Comparison of ENCODE assay signal across 8 cellular contexts in genomic region chr5:172114875-172115422, GRCh38.
DNase-seq lines count a peak whose midpoint lies in the region; ATAC-seq and TF ChIP-seq lines count a peak whose summit lies in the region.

No MANE protein-coding gene starts in this region.

- ATAC-seq in GM18502 (IDR thresholded peaks at IDR 0.05; ENCODE audit: poor library complexity, unreplicated experiment) (peak; percentile 63), HG02642 (IDR thresholded peaks at IDR 0.05; ENCODE audit: poor library complexity, unreplicated experiment) (peak; percentile 59)

- H3K79me2 ChIP-seq in OCI-LY3 (ENCODE audit: low read length): peaks cover 10% of the 10 kb centered on the region

- TF ChIP-seq CTCF in OCI-LY3 (IDR thresholded peaks at IDR 0.05; ENCODE audit: low read depth, low read length): no peak

- H3K9me3 ChIP-seq in OCI-LY3 (ENCODE audit: insufficient read depth, low read length): no peaks in the 10 kb centered on the region
- peaks cover 3% of the 10 kb centered on the region for H3K9me3 ChIP-seq in thymus (ENCODE audit: control insufficient read depth)

- H3K36me3 ChIP-seq in OCI-LY3 (replicated peaks; ENCODE audit: low read depth, low read length) (peaks cover 20% of the 10 kb centered on the region), thymus (ENCODE audit: control insufficient read depth, insufficient read depth) (peaks cover 29% of the 10 kb centered on the region)

- peaks cover 52% of the 10 kb centered on the region for H3K4me1 ChIP-seq in OCI-LY3 (ENCODE audit: low read length)
- peaks cover 15% of the 10 kb centered on the region for H3K4me1 ChIP-seq in thymus (ENCODE audit: control insufficient read depth, insufficient read depth, low read length)

- no peak overlapping the region for H2AFZ ChIP-seq in OCI-LY3 (ENCODE audit: low read depth, low read length)

- H3K27ac ChIP-seq in OCI-LY3 (ENCODE audit: low read length) (peak overlapping the region; percentile 65), thymus (ENCODE audit: low read depth) (peak overlapping the region; percentile 74)

- H4K20me1 ChIP-seq in OCI-LY3 (ENCODE audit: insufficient read depth, low read length): no peaks in the 10 kb centered on the region

- peak; percentile 23 to 59 for DNase-seq in activated T-helper 1 cell treated with anti-CD3 and anti-CD28 coated beads, Interleukin-2, amount 50 U/mL, for 16 hours (ENCODE audit: low read depth in 1 of 2, low spot score in 1 of 2)
- DNase-seq in mucosa of gallbladder (ENCODE audit: low spot score) (peak; percentile 46), DMS153 (lab: John Stamatoyannopoulos, UW) (no peak), NCI-H774 (lab: John Stamatoyannopoulos, UW) (no peak)

- peak overlapping the region; percentile 34; the same call in 1 of the 2 replicates for H3K9ac ChIP-seq in OCI-LY3 (ENCODE audit: low read length)

- H3K27me3 ChIP-seq in OCI-LY3 (ENCODE audit: low read depth, low read length) (no peaks in the 10 kb centered on the region), thymus (ENCODE audit: control insufficient read depth, insufficient read depth) (no peaks in the 10 kb centered on the region)

- H3K4me3 ChIP-seq in OCI-LY3 (ENCODE audit: low read length) (peak overlapping the region; percentile 4; the same call in 1 of the 2 replicates), thymus (ENCODE audit: low read length) (peak overlapping the region; percentile 26)

- WGBS in thymus: 14% methylated on average over 16 of the region's 16 CpGs

- H3K4me2 ChIP-seq in OCI-LY3 (ENCODE audit: low read length): peak overlapping the region; percentile 35

Comparison
In these comparisons a context has a peak if more than half of its experiments do, and no peak if none do; other contexts are left out.
1. DNase-seq: peak in activated T-helper 1 cell treated with anti-CD3 and anti-CD28 coated beads, Interleukin-2, amount 50 U/mL, for 16 hours (2 of 2) and mucosa of gallbladder (single experiment); none in DMS153 (single experiment) and NCI-H774 (single experiment).